Comparison of ENCODE assay signal across 17 cellular contexts in the genomic region with DNA sequence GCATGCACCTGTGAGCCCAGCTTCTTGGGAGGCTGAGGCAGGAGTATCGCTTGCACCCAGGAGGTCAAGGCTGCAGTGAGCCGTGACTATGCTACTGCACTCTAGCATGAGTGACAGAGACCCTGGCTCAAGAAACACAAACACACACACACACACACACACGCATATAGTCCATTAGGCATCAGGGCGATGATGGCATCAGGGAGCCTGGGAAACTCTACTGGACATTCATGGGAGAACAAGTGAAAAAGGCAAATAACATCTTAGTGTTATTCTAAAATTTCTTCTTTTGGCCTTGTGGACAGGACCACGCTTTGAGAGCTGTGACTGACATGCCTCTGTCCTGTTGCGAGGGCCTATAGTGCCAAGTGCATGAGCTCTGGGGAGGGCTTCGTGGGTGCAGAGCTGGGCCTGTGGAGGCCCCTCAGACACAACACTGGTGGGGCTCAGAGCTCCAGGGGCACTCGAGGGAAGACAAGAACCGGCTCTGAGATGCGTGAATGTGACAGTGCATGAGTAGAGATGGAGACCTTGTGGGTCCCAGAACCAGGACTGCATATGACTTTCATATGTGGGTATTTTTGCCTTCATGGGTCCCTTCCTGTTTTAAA. TPM values are rescaled to one million over a fixed set of nuclear protein-coding genes. Genes with fewer than 3 reads are reported as not detected.
A peak's percentile ranks its signal among the peaks of the same experiment; 100 is the strongest.
DNase-seq lines count a peak whose midpoint lies in the region; ATAC-seq and TF ChIP-seq lines count a peak whose summit lies in the region.
"Had no signal": no experiment of that assay in that cellular context is flagged by ENCODE, and none has a peak within 500 bp of the region (broad histone marks: within the 10 kb centered on the region; RNA-seq: fewer than 3 reads in every experiment).

No MANE protein-coding gene starts in this region.

- H3K36me3 ChIP-seq in aorta (ENCODE audit: control insufficient read depth in 1 of 2, insufficient read depth in 2 of 2, low read length in 1 of 2) (no peaks in the 10 kb centered on the region), ascending aorta (no peaks in the 10 kb centered on the region), psoas muscle (ENCODE audit: insufficient read depth in 1 of 2, low read depth in 1 of 2) (no peaks in the 10 kb centered on the region)
- H3K36me3 ChIP-seq: BE2C, ovary had no signal

- intact Hi-C loops in left ventricle myocardium superior (cut with micrococcal nuclease) (no loop called here), Right ventricle myocardium superior (cut with DNase I) (loop anchor here (5.0 kb wide), 1 partner anchor 118 kb away; a partner anchor contains a TSS), aorta (cut with DNase I) (loop anchor here (10.0 kb wide), 2 partner anchors 116 to 1886 kb away; a partner anchor contains a TSS), ascending aorta (cut with DNase I) (loop anchor here (10.0 kb wide), 2 partner anchors 484 to 1466 kb away; a partner anchor contains a TSS), psoas muscle (cut with DNase I) (loop anchor here (10.0 kb wide), 2 partner anchors 116 to 196 kb away; a partner anchor contains a TSS)
- intact Hi-C loops in activated CD8-positive, alpha-beta T cell treated with anti-CD3 and anti-CD28 coated beads for 36 hours (cut with micrococcal nuclease) = loop anchor here (10.0 kb wide), 1 partner anchor 116 kb away; a partner anchor contains a TSS

- POLR2A ChIA-PET in activated CD8-positive, alpha-beta T cell treated with anti-CD3 and anti-CD28 coated beads for 36 hours (lab: Charles Lee) = interaction anchor here (1.5 to 2.3 kb wide), 2 partner anchors 10 to 13 kb away, joined by 3 to 7 read pairs; no protein-coding TSS in a partner anchor

- H3K4me3 Mint-ChIP-seq in activated CD8-positive, alpha-beta T cell treated with anti-CD3 and anti-CD28 coated beads for 36 hours = no peak overlapping the region
- H3K4me3 Mint-ChIP-seq: activated naive CD4-positive, alpha-beta T cell treated with anti-CD3 and anti-CD28 coated beads, Interleukin-2, amount 50 U/mL, for 24 hours had no signal

- no peaks in the 10 kb centered on the region for H3K9me3 ChIP-seq in aorta (ENCODE audit: control insufficient read depth, low read length)
- no peaks in the 10 kb centered on the region for H3K9me3 ChIP-seq in ascending aorta
- no peaks in the 10 kb centered on the region for H3K9me3 ChIP-seq in psoas muscle
- H3K9me3 ChIP-seq: BE2C, lower lobe of right lung, ovary had no signal

- no peaks in the 10 kb centered on the region for H3K27me3 Mint-ChIP-seq in activated CD8-positive, alpha-beta T cell treated with anti-CD3 and anti-CD28 coated beads for 36 hours
- H3K27me3 Mint-ChIP-seq: activated naive CD4-positive, alpha-beta T cell treated with anti-CD3 and anti-CD28 coated beads, Interleukin-2, amount 50 U/mL, for 24 hours had no signal

- CTCF ChIA-PET in activated CD8-positive, alpha-beta T cell treated with anti-CD3 and anti-CD28 coated beads for 36 hours (lab: Charles Lee) = no interaction called here

- no peaks in the 10 kb centered on the region for H3K4me1 ChIP-seq in aorta (ENCODE audit: control insufficient read depth in 1 of 2, insufficient read depth in 2 of 2, low read length in 2 of 2)
- H3K4me1 ChIP-seq in ascending aorta = no peaks in the 10 kb centered on the region
- H3K4me1 ChIP-seq in psoas muscle = peaks cover 12% of the 10 kb centered on the region
- H3K4me1 ChIP-seq: BE2C had no signal

- H3K27me3 ChIP-seq in aorta (ENCODE audit: control insufficient read depth in 1 of 2, insufficient read depth in 2 of 2, low read length in 1 of 2) (no peaks in the 10 kb centered on the region), ascending aorta (no peaks in the 10 kb centered on the region), psoas muscle (ENCODE audit: insufficient read depth in 3 of 3, low read length in 2 of 3) (peaks cover 0 to 12% (median 2%) of the 10 kb centered on the region in 3 donors)
- H3K27me3 ChIP-seq: hepatocyte, ovary had no signal

- 78% methylated on average over 10 of the region's 10 CpGs for WGBS in aorta, 2 donors
- WGBS in psoas muscle, 3 donors = 68 to 76% (median 72%) methylated on average over 10 of the region's 10 CpGs

- peak; percentile 15 for DNase-seq in left ventricle myocardium superior
- no peak for DNase-seq in Right ventricle myocardium superior
- no peak for DNase-seq in activated CD8-positive, alpha-beta T cell treated with anti-CD3 and anti-CD28 coated beads for 36 hours
- peak; percentile 77 for DNase-seq in mesenteric fat pad (ENCODE audit: low spot score)
- peak; percentile 40 to 41 for DNase-seq in aorta
- DNase-seq in ascending aorta (ENCODE audit: low spot score in 2 of 2) = no peak
- DNase-seq in psoas muscle = no peak
- DNase-seq: BE2C, erythroblast, lower lobe of right lung, NCI-H1694 treated with DMSO at 0.1 percent for 48 hours had no signal

- H3K36me3 Mint-ChIP-seq in activated CD8-positive, alpha-beta T cell treated with anti-CD3 and anti-CD28 coated beads for 36 hours (ENCODE audit: low read depth) = peaks cover 3% of the 10 kb centered on the region

- peaks cover 29% of the 10 kb centered on the region for H3K4me1 Mint-ChIP-seq in activated CD8-positive, alpha-beta T cell treated with anti-CD3 and anti-CD28 coated beads for 36 hours (ENCODE audit: low read depth)

- H3K4me3 ChIP-seq in aorta (ENCODE audit: low read length in 2 of 2) = no peak overlapping the region
- no peak overlapping the region for H3K4me3 ChIP-seq in ascending aorta
- no peak overlapping the region for H3K4me3 ChIP-seq in psoas muscle
- H3K4me3 ChIP-seq: hepatocyte, lower lobe of right lung, ovary had no signal

- ATAC-seq in left ventricle myocardium superior (no peak), Right ventricle myocardium superior (ENCODE audit: poor library complexity) (no peak), aorta (ENCODE audit: low FRiP score) (no peak), GM19463 (IDR thresholded peaks at IDR 0.05; ENCODE audit: unreplicated experiment) (no peak), psoas muscle (no peak)
- no peak for ATAC-seq in activated CD8-positive, alpha-beta T cell treated with anti-CD3 and anti-CD28 coated beads for 36 hours

- TF ChIP-seq CTCF in activated CD8-positive, alpha-beta T cell treated with anti-CD3 and anti-CD28 coated beads for 36 hours (IDR thresholded peaks at IDR 0.05) = no peak
- no peak for TF ChIP-seq CTCF in ascending aorta (IDR thresholded peaks at IDR 0.05)
- TF ChIP-seq CTCF in psoas muscle (IDR thresholded peaks at IDR 0.05) = no peak

- H3K27ac Mint-ChIP-seq in activated CD8-positive, alpha-beta T cell treated with anti-CD3 and anti-CD28 coated beads for 36 hours = peak overlapping the region; percentile 57

- no peaks in the 10 kb centered on the region for H3K9me3 Mint-ChIP-seq in activated CD8-positive, alpha-beta T cell treated with anti-CD3 and anti-CD28 coated beads for 36 hours
- H3K9me3 Mint-ChIP-seq: activated naive CD4-positive, alpha-beta T cell treated with anti-CD3 and anti-CD28 coated beads, Interleukin-2, amount 50 U/mL, for 24 hours had no signal

- no peak overlapping the region for H3K27ac ChIP-seq in aorta (ENCODE audit: low read depth in 1 of 2, low read length in 2 of 2)
- H3K27ac ChIP-seq in ascending aorta = no peak overlapping the region
- H3K27ac ChIP-seq in psoas muscle = no peak overlapping the region
- H3K27ac ChIP-seq: hepatocyte, lower lobe of right lung, ovary had no signal

RNA-seq across cellular contexts. Expression of a gene that starts 8.0 kb away (rescaled TPM):
- 170 TPM for total RNA-seq in left ventricle myocardium superior
- total RNA-seq in Right ventricle myocardium superior = 141 TPM
- 100 to 1,000 TPM; 111 to 115 TPM for total RNA-seq in activated CD8-positive, alpha-beta T cell treated with anti-CD3 and anti-CD28 coated beads for 36 hours
- 110 TPM for total RNA-seq in mesenteric fat pad
- total RNA-seq in aorta = 100 to 1,000 TPM in 1 of 2 donors, 10 to 100 TPM in 1; 85.3 to 107 TPM
- 100 to 1,000 TPM; 101 to 148 TPM for polyA plus RNA-seq in aorta
- 116 TPM for total RNA-seq in ascending aorta
- total RNA-seq in psoas muscle = 100 to 1,000 TPM; 141 to 196 (median 188) TPM
- polyA plus RNA-seq in psoas muscle = 100 to 1,000 TPM in 2 of 3 donors, 10 to 100 TPM in 1; 94.4 to 179 (median 142) TPM

RNA-seq across cellular contexts. Expression of a gene that starts 12.0 kb away (rescaled TPM):
- total RNA-seq in left ventricle myocardium superior = 6.1 TPM
- total RNA-seq in Right ventricle myocardium superior = 4.5 TPM
- total RNA-seq in activated CD8-positive, alpha-beta T cell treated with anti-CD3 and anti-CD28 coated beads for 36 hours = 10 to 100 TPM; 20.0 to 20.6 TPM
- total RNA-seq in mesenteric fat pad = 8.1 TPM
- total RNA-seq in aorta = 10 to 100 TPM in 1 of 2 donors, 1 to 10 TPM in 1; 9.8 to 13.1 TPM
- 10 to 100 TPM in 1 of 2 donors, 1 to 10 TPM in 1; 5.8 to 12.4 TPM for polyA plus RNA-seq in aorta
- 79.4 TPM for total RNA-seq in ascending aorta
- 1 to 10 TPM; 1.8 to 5.2 (median 2.7) TPM for total RNA-seq in psoas muscle
- polyA plus RNA-seq in psoas muscle = 1 to 10 TPM; 1.7 to 4.4 (median 2.4) TPM

RNA-seq across cellular contexts. Expression of a gene that starts 21.5 kb away (rescaled TPM):
- total RNA-seq in left ventricle myocardium superior = not detected
- not detected for total RNA-seq in Right ventricle myocardium superior
- under 1 TPM in 1 of 2 experiments, not detected in 1; 0.32 TPM for total RNA-seq in activated CD8-positive, alpha-beta T cell treated with anti-CD3 and anti-CD28 coated beads for 36 hours
- total RNA-seq in mesenteric fat pad = not detected
- 1 to 10 TPM in 1 of 2 donors, not detected in 1; 2.5 TPM for total RNA-seq in aorta
- polyA plus RNA-seq in aorta = not detected
- not detected for total RNA-seq in ascending aorta
- under 1 TPM in 2 of 4 donors, not detected in 2; 0.22 to 0.42 TPM for total RNA-seq in psoas muscle
- polyA plus RNA-seq in psoas muscle = not detected
- total RNA-seq: cerebellum, lower lobe of right lung, SK-MEL-5 had no signal

RNA-seq across cellular contexts. Expression of a gene that starts 31.2 kb away (rescaled TPM):
- not detected for total RNA-seq in left ventricle myocardium superior
- not detected for total RNA-seq in Right ventricle myocardium superior
- under 1 TPM; 0.20 to 0.31 TPM for total RNA-seq in activated CD8-positive, alpha-beta T cell treated with anti-CD3 and anti-CD28 coated beads for 36 hours
- total RNA-seq in mesenteric fat pad = not detected
- under 1 TPM in 1 of 2 donors, not detected in 1; 0.42 TPM for total RNA-seq in aorta
- not detected for polyA plus RNA-seq in aorta
- not detected for total RNA-seq in ascending aorta
- total RNA-seq in psoas muscle = under 1 TPM in 1 of 4 donors, not detected in 3; 0.11 TPM
- under 1 TPM in 2 of 3 donors, not detected in 1; 0.05 to 0.30 TPM for polyA plus RNA-seq in psoas muscle
- total RNA-seq: hepatocyte, lower lobe of right lung, SK-MEL-5 had no signal

RNA-seq across cellular contexts. Expression of a gene that starts 32.3 kb away (rescaled TPM):
- total RNA-seq in left ventricle myocardium superior (not detected), Right ventricle myocardium superior (not detected), mesenteric fat pad (not detected), aorta (not detected), ascending aorta (not detected), psoas muscle (not detected)
- not detected for total RNA-seq in activated CD8-positive, alpha-beta T cell treated with anti-CD3 and anti-CD28 coated beads for 36 hours
- polyA plus RNA-seq in aorta (not detected), psoas muscle (under 1 TPM in 1 of 3 donors, not detected in 2; 0.03 TPM)
- total RNA-seq: cerebellum, hepatocyte, ovary, SK-MEL-5 had no signal
- polyA plus RNA-seq: hepatocyte had no signal

Comparison
In these comparisons a context has a peak if more than half of its experiments do, and no peak if none do; other contexts are left out.
1. DNase-seq: peak in left ventricle myocardium superior (single experiment), mesenteric fat pad (single experiment) and aorta (2 of 2); none in Right ventricle myocardium superior (single experiment), activated CD8-positive, alpha-beta T cell treated with anti-CD3 and anti-CD28 coated beads for 36 hours (single experiment), ascending aorta (0 of 2) and psoas muscle (0 of 2).